ENCODE assay signal across 25 cellular contexts in the genomic region with DNA sequence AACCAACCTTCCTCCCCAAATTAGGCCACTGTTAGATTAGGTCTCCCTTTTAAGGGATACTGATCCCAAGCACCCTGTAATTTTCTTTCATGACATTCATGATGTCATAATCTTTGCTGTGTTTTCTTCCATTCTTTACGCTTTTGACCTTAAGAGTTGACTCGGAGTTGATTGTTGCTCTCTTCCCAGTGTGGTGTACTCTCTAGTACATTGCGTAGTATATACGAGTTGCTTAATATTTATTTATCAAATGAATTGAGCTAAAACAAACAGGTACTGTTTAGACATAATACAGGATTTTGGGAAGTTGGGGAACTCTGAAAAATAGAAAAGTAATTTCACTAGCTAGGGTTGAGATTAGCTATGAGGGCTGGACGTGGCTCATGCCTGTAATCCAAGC.
"Had no signal": no experiment of that assay in that cellular context is flagged by ENCODE, and none has a peak within 500 bp of the region (broad histone marks: within the 10 kb centered on the region; RNA-seq: fewer than 3 reads in every experiment).

No MANE protein-coding gene starts in this region.

- H3K4me3 ChIP-seq: colonic mucosa, esophagus squamous epithelium, gastrocnemius medialis, heart right ventricle, left ventricle myocardium inferior, lower lobe of right lung, mucosa of descending colon had no signal

- H3K9me3 ChIP-seq: colonic mucosa, esophagus squamous epithelium, gastrocnemius medialis, left ventricle myocardium inferior, lower lobe of right lung, mucosa of descending colon had no signal

- DNase-seq: colonic mucosa; cortex of kidney; effector CD8-positive, alpha-beta T cell; effector memory CD8-positive, alpha-beta T cell; endodermal cell; erythroblast; esophagus squamous epithelium; foreskin fibroblast; foreskin melanocyte; gastrocnemius medialis; glutamatergic neuron; head of caudate nucleus; heart right ventricle; hippocampal formation; left cardiac atrium; left ventricle myocardium inferior; lower lobe of right lung; mesenchymal stem cell; mucosa of descending colon; naive B cell had no signal

- FAIRE-seq: endometrium, islet of Langerhans, keratinocyte had no signal

- H3K36me3 ChIP-seq: colonic mucosa, esophagus squamous epithelium, gastrocnemius medialis, heart right ventricle, left ventricle myocardium inferior, lower lobe of right lung had no signal

- H3K27ac ChIP-seq: colonic mucosa, epithelial cell of prostate, esophagus squamous epithelium, gastrocnemius medialis, heart right ventricle, left ventricle myocardium inferior, lower lobe of right lung had no signal

- ATAC-seq: effector memory CD8-positive, alpha-beta T cell; esophagus mucosa; gastrocnemius medialis; heart right ventricle; left cardiac atrium; lower lobe of right lung; mucosa of descending colon had no signal

- H3K27me3 ChIP-seq: colonic mucosa, esophagus squamous epithelium, gastrocnemius medialis, heart right ventricle had no signal

- H3K4me1 ChIP-seq: colonic mucosa, esophagus squamous epithelium, left ventricle myocardium inferior, lower lobe of right lung had no signal
